In the genomic region with DNA sequence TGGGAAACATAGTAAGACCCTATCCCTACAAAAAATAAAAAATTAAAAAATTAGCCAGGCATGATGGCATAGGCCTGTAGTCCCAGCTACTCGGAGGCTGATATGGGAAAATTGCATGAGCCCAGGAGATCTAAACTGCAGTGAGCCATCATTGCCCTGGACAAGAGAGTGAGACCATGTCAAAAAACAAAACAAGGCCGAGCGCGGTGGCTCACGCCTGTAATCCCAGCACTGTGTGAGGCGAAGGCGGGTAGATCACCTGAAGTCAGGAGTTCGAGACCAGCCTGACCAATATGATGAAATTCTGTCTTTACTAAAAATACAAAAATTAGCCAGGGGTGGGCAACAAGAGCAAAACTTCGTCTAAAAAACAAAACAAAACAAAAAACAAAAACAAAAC, we compare ENCODE assay signal across 35 cellular contexts. TPM values are rescaled to one million over a fixed set of nuclear protein-coding genes. Genes with fewer than 3 reads are reported as not detected.
DNase-seq lines count a peak whose midpoint lies in the region; ATAC-seq and TF ChIP-seq lines count a peak whose summit lies in the region.
"Had no signal": no experiment of that assay in that cellular context is flagged by ENCODE, and none has a peak within 500 bp of the region (broad histone marks: within the 10 kb centered on the region; RNA-seq: fewer than 3 reads in every experiment).

No MANE protein-coding gene starts in this region.

- H3K9me3 ChIP-seq in Karpas-422 (ENCODE audit: low read length) = no peaks in the 10 kb centered on the region
- no peaks in the 10 kb centered on the region for H3K9me3 ChIP-seq in osteoblast (ENCODE audit: low read depth, low read length)
- H3K9me3 ChIP-seq: A549 had no signal

- no peak for ATAC-seq in HG03095 (IDR thresholded peaks at IDR 0.05; ENCODE audit: unreplicated experiment)
- ATAC-seq: A549; CD8-positive, alpha-beta T cell had no signal

- H3K4me1 ChIP-seq in Karpas-422 (ENCODE audit: low read length) (no peaks in the 10 kb centered on the region), osteoblast (ENCODE audit: insufficient read depth, low read length) (no peaks in the 10 kb centered on the region)
- H3K4me1 ChIP-seq: A549; BE2C; BLaER1; BLaER1 treated with 17β-estradiol and CSF1 and Interleukin-3, amounts not matched to agents 10 nM and 100 nM; Caco-2 had no signal

- H3K4me3 ChIP-seq in Karpas-422 (ENCODE audit: low read length) = no peak overlapping the region
- no peak overlapping the region for H3K4me3 ChIP-seq in osteoblast (ENCODE audit: insufficient read depth, low read length)
- H3K4me3 ChIP-seq: A549; BLaER1; BLaER1 treated with 17β-estradiol and CSF1 and Interleukin-3, amounts not matched to agents 10 nM and 100 nM had no signal

- H3K9me2 ChIP-seq in Karpas-422 (replicated peaks; ENCODE audit: insufficient read depth, low read length) = no peaks in the 10 kb centered on the region

- peak; percentile 9 for DNase-seq in Karpas-422
- peak; percentile 14 for DNase-seq in islet precursor cell
- peak; percentile 82 for DNase-seq in mesenteric fat pad (ENCODE audit: low spot score)
- DNase-seq in osteoblast (ENCODE audit: insufficient read length, low spot score, missing footprints) = no peak
- no peak for DNase-seq in SW480 (ENCODE audit: low spot score)
- DNase-seq: 8988T; ACHN; AML-193; BE2C; C1 segment of cervical spinal cord; Caco-2; Calu3; CD4-positive, alpha-beta memory T cell; CD4-positive, alpha-beta T cell; CD4-positive, CD25-positive, alpha-beta regulatory T cell; CD8-positive, alpha-beta memory T cell; CD8-positive, alpha-beta T cell; COR-L47; DMS 273 treated with DMSO at 0.1 percent for 48 hours; DMS153; DMS53; DMS79; DMS79 treated with DMSO at 0.1 percent for 48 hours; DND-41; EL had no signal

- H3K79me2 ChIP-seq in Karpas-422 (ENCODE audit: low read length) = no peaks in the 10 kb centered on the region
- H3K79me2 ChIP-seq in osteoblast (ENCODE audit: insufficient read depth, low read length) = no peaks in the 10 kb centered on the region

- no peak overlapping the region for H3K27ac ChIP-seq in Karpas-422 (ENCODE audit: low read length)
- H3K27ac ChIP-seq in osteoblast (ENCODE audit: low read depth, low read length) = no peak overlapping the region
- H3K27ac ChIP-seq: 22Rv1; A549; BLaER1; BLaER1 treated with 17β-estradiol and CSF1 and Interleukin-3, amounts not matched to agents 10 nM and 100 nM; C4-2B had no signal

- H2AFZ ChIP-seq in Karpas-422 (ENCODE audit: low read length) (no peak overlapping the region), osteoblast (ENCODE audit: low read length) (no peak overlapping the region)

- no peaks in the 10 kb centered on the region for H4K20me1 ChIP-seq in Karpas-422 (ENCODE audit: insufficient read depth, low read depth, low read length)
- no peaks in the 10 kb centered on the region for H4K20me1 ChIP-seq in osteoblast (ENCODE audit: insufficient read depth, low read length)
- H4K20me1 ChIP-seq: BLaER1; BLaER1 treated with 17β-estradiol and CSF1 and Interleukin-3, amounts not matched to agents 10 nM and 100 nM had no signal

- H3K36me3 ChIP-seq in Karpas-422 (ENCODE audit: insufficient read depth, low read length) = no peaks in the 10 kb centered on the region
- H3K36me3 ChIP-seq in osteoblast (ENCODE audit: insufficient read depth, low read length) = no peaks in the 10 kb centered on the region
- H3K36me3 ChIP-seq: BE2C; BLaER1; BLaER1 treated with 17β-estradiol and CSF1 and Interleukin-3, amounts not matched to agents 10 nM and 100 nM had no signal

- TF ChIP-seq CTCF in osteoblast (IDR thresholded peaks at IDR 0.05; ENCODE audit: extremely low read depth, low read depth, low read length) = no peak

- H3K4me2 ChIP-seq in Karpas-422 (ENCODE audit: low read depth, low read length, poor library complexity, severe bottlenecking) = no peak overlapping the region
- H3K4me2 ChIP-seq in osteoblast (ENCODE audit: insufficient read depth, low read length) = no peak overlapping the region
- H3K4me2 ChIP-seq: A549; BLaER1; BLaER1 treated with 17β-estradiol and CSF1 and Interleukin-3, amounts not matched to agents 10 nM and 100 nM had no signal

- H3K9ac ChIP-seq in Karpas-422 (ENCODE audit: low read length) = no peak overlapping the region
- H3K9ac ChIP-seq: BLaER1; BLaER1 treated with 17β-estradiol and CSF1 and Interleukin-3, amounts not matched to agents 10 nM and 100 nM had no signal

- H3K27me3 ChIP-seq in Karpas-422 (ENCODE audit: low read length) = no peaks in the 10 kb centered on the region
- H3K27me3 ChIP-seq in osteoblast (ENCODE audit: insufficient read depth, low read length) = no peaks in the 10 kb centered on the region
- H3K27me3 ChIP-seq: BE2C; BLaER1; BLaER1 treated with 17β-estradiol and CSF1 and Interleukin-3, amounts not matched to agents 10 nM and 100 nM had no signal

RNA-seq across cellular contexts. Expression of gene FAM186A, which starts 51.6 kb away (rescaled TPM):
- total RNA-seq in Karpas-422 (2014; rRNA removed; shearing (Covaris generic); ENCODE audit: low replicate concordance) = not detected in 2 replicates
- not detected for total RNA-seq in mesenteric fat pad
- total RNA-seq in osteoblast = not detected in 2 replicates
- total RNA-seq: A172; A673; B cell; Caco-2; Calu3; CD4-positive, alpha-beta memory T cell; CD4-positive, alpha-beta T cell; CD4-positive, CD25-positive, alpha-beta regulatory T cell; CD8-positive, alpha-beta memory T cell; CD8-positive, alpha-beta T cell; Daoy had no signal

RNA-seq across cellular contexts. Expression of gene LARP4, which starts 55.9 kb away (rescaled TPM):
- total RNA-seq in Karpas-422 (2014; rRNA removed; shearing (Covaris generic); ENCODE audit: low replicate concordance) = 29.8 and 40.3 TPM in 2 replicates
- total RNA-seq in mesenteric fat pad = 128 TPM
- total RNA-seq in osteoblast = 36.5 and 37.6 TPM in 2 replicates

Comparison
In these comparisons a context has a peak if more than half of its experiments do, and no peak if none do; other contexts are left out.
1. DNase-seq: peak in Karpas-422 (single experiment), islet precursor cell (single experiment) and mesenteric fat pad (single experiment); none in osteoblast (single experiment) and SW480 (single experiment).